10 cellular contexts compared by ENCODE assay signal in genomic region chr11:110148775-110149744, GRCh38. TPM values are rescaled to one million over a fixed set of nuclear protein-coding genes. Genes with fewer than 3 reads are reported as not detected.
A peak's percentile ranks its signal among the peaks of the same experiment; 100 is the strongest.
DNase-seq lines count a peak whose midpoint lies in the region; ATAC-seq and TF ChIP-seq lines count a peak whose summit lies in the region.
"Had no signal": no experiment of that assay in that cellular context is flagged by ENCODE, and none has a peak within 500 bp of the region (broad histone marks: within the 10 kb centered on the region; RNA-seq: fewer than 3 reads in every experiment).

No MANE protein-coding gene starts in this region.

- ATAC-seq in activated naive CD4-positive, alpha-beta T cell treated with anti-CD3 and anti-CD28 coated beads, Interleukin-2, amount 50 U/mL, for 72 hours: peak; percentile 28 to 58
- no peak for ATAC-seq in GM19328 (IDR thresholded peaks at IDR 0.05; ENCODE audit: unreplicated experiment)
- ATAC-seq in HG03025 (IDR thresholded peaks at IDR 0.05; ENCODE audit: low FRiP score, unreplicated experiment): no peak
- ATAC-seq in HG03196 (IDR thresholded peaks at IDR 0.05; ENCODE audit: unreplicated experiment): no peak

- no peak for DNase-seq in activated naive CD4-positive, alpha-beta T cell treated with anti-CD3 and anti-CD28 coated beads, Interleukin-2, amount 50 U/mL, for 72 hours (ENCODE audit: low spot score in 2 of 2)
- no peak for DNase-seq in activated naive CD4-positive, alpha-beta T cell (lab: John Stamatoyannopoulos, UW)
- peak; percentile 91 for DNase-seq in M059J (ENCODE audit: low read depth)
- DNase-seq in epithelial cell of esophagus (ENCODE audit: low read depth): peak; percentile 61

- no peaks in the 10 kb centered on the region for H3K27me3 ChIP-seq in skeletal muscle satellite cell (ENCODE audit: control insufficient read depth, insufficient read depth, low read length)
- H3K27me3 ChIP-seq: BLaER1 had no signal

- H3K4me1 ChIP-seq in skeletal muscle satellite cell (ENCODE audit: control insufficient read depth, insufficient read depth, low read length): peaks cover 44% of the 10 kb centered on the region

- peak overlapping the region; percentile 42 for H3K4me2 ChIP-seq in skeletal muscle satellite cell (ENCODE audit: low read length)
- H3K4me2 ChIP-seq: BLaER1 had no signal

- TF ChIP-seq CTCF in epithelial cell of esophagus (IDR thresholded peaks at IDR 0.05; ENCODE audit: insufficient read depth, low read depth, low read length, missing control alignments): no peak

- no peaks in the 10 kb centered on the region for H3K9me3 ChIP-seq in skeletal muscle satellite cell (replicated peaks; ENCODE audit: low read length)

- peaks cover 27% of the 10 kb centered on the region for H3K36me3 ChIP-seq in skeletal muscle satellite cell (ENCODE audit: insufficient read depth, low read length)

- H3K9ac ChIP-seq in skeletal muscle satellite cell (ENCODE audit: low read depth, low read length): peak overlapping the region; percentile 56
- H3K9ac ChIP-seq: BLaER1 had no signal

- no peak overlapping the region for H3K4me3 ChIP-seq in epithelial cell of esophagus (ENCODE audit: low read length)
- H3K4me3 ChIP-seq in skeletal muscle satellite cell (ENCODE audit: low read length): peak overlapping the region; percentile 13
- H3K4me3 ChIP-seq: BLaER1 had no signal

- no peak overlapping the region for H3K27ac Mint-ChIP-seq in activated naive CD4-positive, alpha-beta T cell treated with anti-CD3 and anti-CD28 coated beads, Interleukin-2, amount 50 U/mL, for 72 hours
- H3K27ac Mint-ChIP-seq: memory B cell had no signal

- H3K9me3 Mint-ChIP-seq in activated naive CD4-positive, alpha-beta T cell treated with anti-CD3 and anti-CD28 coated beads, Interleukin-2, amount 50 U/mL, for 72 hours: no peaks in the 10 kb centered on the region

- H3K36me3 Mint-ChIP-seq in activated naive CD4-positive, alpha-beta T cell treated with anti-CD3 and anti-CD28 coated beads, Interleukin-2, amount 50 U/mL, for 72 hours: no peaks in the 10 kb centered on the region
- H3K36me3 Mint-ChIP-seq: memory B cell had no signal

RNA-seq across cellular contexts. Expression of gene ZC3H12C, which starts 55.9 kb away (rescaled TPM):
- under 1 TPM; 0.02 to 0.54 TPM for total RNA-seq in activated naive CD4-positive, alpha-beta T cell treated with anti-CD3 and anti-CD28 coated beads, Interleukin-2, amount 50 U/mL, for 72 hours
- 11.9 and 14.8 TPM in 2 replicates for total RNA-seq in M059J (2014; rRNA removed; shearing (Covaris generic))
- total RNA-seq in skeletal muscle satellite cell (2012; rRNA removed): 17.9 and 18.0 TPM in 2 replicates

Comparison
In these comparisons a context has a peak if more than half of its experiments do, and no peak if none do; other contexts are left out.
1. ATAC-seq: peak in activated naive CD4-positive, alpha-beta T cell treated with anti-CD3 and anti-CD28 coated beads, Interleukin-2, amount 50 U/mL, for 72 hours (2 of 2); none in GM19328 (single experiment), HG03025 (single experiment) and HG03196 (single experiment).
2. DNase-seq: peak in M059J (single experiment) and epithelial cell of esophagus (single experiment); none in activated naive CD4-positive, alpha-beta T cell treated with anti-CD3 and anti-CD28 coated beads, Interleukin-2, amount 50 U/mL, for 72 hours (0 of 2) and activated naive CD4-positive, alpha-beta T cell (0 of 4).